21 cellular contexts compared by ENCODE assay signal in the genomic region with DNA sequence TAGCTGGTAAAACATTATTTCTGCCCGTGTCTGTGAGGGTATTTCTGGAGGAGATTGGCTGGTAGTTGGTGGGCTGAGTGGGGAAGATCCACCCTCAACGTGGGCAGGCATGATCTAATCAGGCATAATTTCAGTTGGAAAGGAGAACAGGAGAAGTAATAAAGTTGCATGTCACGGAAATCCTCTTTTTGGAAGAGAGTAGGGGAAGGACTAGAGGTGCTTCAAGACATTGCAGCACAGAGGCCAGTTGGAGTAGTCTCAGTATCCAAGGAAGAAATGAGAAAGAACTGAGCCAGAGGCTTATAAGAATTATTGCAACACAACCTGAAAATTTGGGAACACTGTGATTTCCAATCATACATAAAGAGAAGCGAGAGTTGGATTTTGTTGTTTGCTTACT.
"Had no signal": no experiment of that assay in that cellular context is flagged by ENCODE, and none has a peak within 500 bp of the region (broad histone marks: within the 10 kb centered on the region; RNA-seq: fewer than 3 reads in every experiment).

No MANE protein-coding gene starts in this region.

- H3K4me3 ChIP-seq: coronary artery, dorsolateral prefrontal cortex, esophagus squamous epithelium, gastrocnemius medialis, heart right ventricle, left lung, lower lobe of right lung had no signal

- H3K27me3 ChIP-seq: dorsolateral prefrontal cortex, esophagus squamous epithelium, gastrocnemius medialis, heart right ventricle, left lung had no signal

- ATAC-seq: esophagus mucosa, gastrocnemius medialis, heart right ventricle, left cardiac atrium, left lung, left ventricle myocardium superior, lower lobe of right lung had no signal

- H3K4me1 ChIP-seq: esophagus squamous epithelium, gastrocnemius medialis, heart right ventricle, left lung, lower lobe of right lung had no signal

- H3K27ac ChIP-seq: coronary artery, dorsolateral prefrontal cortex, epithelial cell of prostate, esophagus squamous epithelium, gastrocnemius medialis, heart right ventricle, left lung, lower lobe of right lung had no signal

- DNase-seq: dermis blood vessel endothelial cell; dorsolateral prefrontal cortex; effector CD4-positive, alpha-beta T cell; effector memory CD4-positive, alpha-beta T cell; erythroblast; esophagus squamous epithelium; foreskin fibroblast; gastrocnemius medialis; glutamatergic neuron; head of caudate nucleus; heart right ventricle; hippocampal formation; left cardiac atrium; left lung; left ventricle myocardium superior; lower lobe of right lung; mesenchymal stem cell; midbrain had no signal

- H3K36me3 ChIP-seq: esophagus squamous epithelium, gastrocnemius medialis, heart right ventricle, left lung, lower lobe of right lung had no signal

- H3K9me3 ChIP-seq: esophagus squamous epithelium, gastrocnemius medialis, heart right ventricle, left lung, lower lobe of right lung had no signal
